ENCODE assay signal across 10 cellular contexts in genomic region chr21:42299324-42300044, GRCh38. TPM values are rescaled to one million over a fixed set of nuclear protein-coding genes. Genes with fewer than 3 reads are reported as not detected.
DNase-seq lines count a peak whose midpoint lies in the region; ATAC-seq lines count a peak whose summit lies in the region.
"Had no signal": no experiment of that assay in that cellular context is flagged by ENCODE, and none has a peak within 500 bp of the region (broad histone marks: within the 10 kb centered on the region; RNA-seq: fewer than 3 reads in every experiment).

No MANE protein-coding gene starts in this region.

- peaks cover 15% of the 10 kb centered on the region for H3K4me1 Mint-ChIP-seq in stimulated activated naive CD8-positive, alpha-beta T cell treated with anti-CD3 and anti-CD28 coated beads, Interleukin-15, amount 100 ng/mL, for 72 hours

- intact Hi-C loops in left cardiac atrium (cut with DNase I): no loop called here

- no peak overlapping the region for H3K4me3 Mint-ChIP-seq in stimulated activated naive CD8-positive, alpha-beta T cell treated with anti-CD3 and anti-CD28 coated beads, Interleukin-15, amount 100 ng/mL, for 72 hours
- H3K4me3 Mint-ChIP-seq: activated T-cell treated with anti-CD3 and anti-CD28 coated beads, Interleukin-2, amount 50 U/mL, for 4 hours had no signal

- ATAC-seq in left cardiac atrium: peak; percentile 25 to 26
- peak; percentile 90 for ATAC-seq in stimulated activated naive CD8-positive, alpha-beta T cell treated with anti-CD3 and anti-CD28 coated beads, Interleukin-15, amount 100 ng/mL, for 72 hours
- ATAC-seq in HG03025 (IDR thresholded peaks at IDR 0.05; ENCODE audit: low FRiP score, unreplicated experiment): no peak

- no peak overlapping the region for H3K27ac Mint-ChIP-seq in stimulated activated naive CD8-positive, alpha-beta T cell treated with anti-CD3 and anti-CD28 coated beads, Interleukin-15, amount 100 ng/mL, for 72 hours

- no peaks in the 10 kb centered on the region for H3K9me3 Mint-ChIP-seq in stimulated activated naive CD8-positive, alpha-beta T cell treated with anti-CD3 and anti-CD28 coated beads, Interleukin-15, amount 100 ng/mL, for 72 hours
- H3K9me3 Mint-ChIP-seq: activated T-cell treated with anti-CD3 and anti-CD28 coated beads, Interleukin-2, amount 50 U/mL, for 4 hours had no signal

- H3K27me3 Mint-ChIP-seq in stimulated activated naive CD8-positive, alpha-beta T cell treated with anti-CD3 and anti-CD28 coated beads, Interleukin-15, amount 100 ng/mL, for 72 hours: no peaks in the 10 kb centered on the region

- peak; percentile 58 for DNase-seq in activated CD8-positive, alpha-beta memory T cell treated with anti-CD3 and anti-CD28 coated beads, Interleukin-2, amount 50 U/mL, for 48 hours
- DNase-seq in activated CD8-positive, alpha-beta memory T cell treated with anti-CD3 and anti-CD28 coated beads, Interleukin-2, amount 50 U/mL, for 4 hours: no peak
- DNase-seq in activated CD4-positive, alpha-beta T cell treated with anti-CD3 and anti-CD28 coated beads, Interleukin-2, amount 50 U/mL, for 48 hours: peak; percentile 19 to 38
- no peak for DNase-seq in left cardiac atrium
- peak in 1 of 2 donors; percentile 56 for DNase-seq in stimulated activated naive CD8-positive, alpha-beta T cell treated with anti-CD3 and anti-CD28 coated beads, Interleukin-15, amount 100 ng/mL, for 72 hours
- DNase-seq in NCI-H1436 treated with DMSO at 0.1 percent for 48 hours (lab: John Stamatoyannopoulos, UW): no peak
- no peak for DNase-seq in DMS 273 treated with DMSO at 0.1 percent for 48 hours (lab: John Stamatoyannopoulos, UW)
- DNase-seq: activated T-cell treated with anti-CD3 and anti-CD28 coated beads, Interleukin-2, amount 50 U/mL, for 4 hours had no signal

RNA-seq across cellular contexts. Expression of gene TFF3, which starts 15.7 kb away (rescaled TPM):
- 1 to 10 TPM; 4.1 to 9.1 TPM for total RNA-seq in left cardiac atrium

RNA-seq across cellular contexts. Expression of gene TFF2, which starts 51.3 kb away (rescaled TPM):
- total RNA-seq in left cardiac atrium: not detected
- total RNA-seq: activated T-cell treated with anti-CD3 and anti-CD28 coated beads, Interleukin-2, amount 50 U/mL, for 4 hours; osteocyte had no signal

Comparison
In these comparisons a context has a peak if more than half of its experiments do, and no peak if none do; other contexts are left out.
1. DNase-seq: peak in activated CD8-positive, alpha-beta memory T cell treated with anti-CD3 and anti-CD28 coated beads, Interleukin-2, amount 50 U/mL, for 48 hours (single experiment) and activated CD4-positive, alpha-beta T cell treated with anti-CD3 and anti-CD28 coated beads, Interleukin-2, amount 50 U/mL, for 48 hours (2 of 2); none in activated CD8-positive, alpha-beta memory T cell treated with anti-CD3 and anti-CD28 coated beads, Interleukin-2, amount 50 U/mL, for 4 hours (single experiment), left cardiac atrium (single experiment), NCI-H1436 treated with DMSO at 0.1 percent for 48 hours (single experiment) and DMS 273 treated with DMSO at 0.1 percent for 48 hours (single experiment).